1 cellular context compared by ENCODE assay signal in the genomic region with DNA sequence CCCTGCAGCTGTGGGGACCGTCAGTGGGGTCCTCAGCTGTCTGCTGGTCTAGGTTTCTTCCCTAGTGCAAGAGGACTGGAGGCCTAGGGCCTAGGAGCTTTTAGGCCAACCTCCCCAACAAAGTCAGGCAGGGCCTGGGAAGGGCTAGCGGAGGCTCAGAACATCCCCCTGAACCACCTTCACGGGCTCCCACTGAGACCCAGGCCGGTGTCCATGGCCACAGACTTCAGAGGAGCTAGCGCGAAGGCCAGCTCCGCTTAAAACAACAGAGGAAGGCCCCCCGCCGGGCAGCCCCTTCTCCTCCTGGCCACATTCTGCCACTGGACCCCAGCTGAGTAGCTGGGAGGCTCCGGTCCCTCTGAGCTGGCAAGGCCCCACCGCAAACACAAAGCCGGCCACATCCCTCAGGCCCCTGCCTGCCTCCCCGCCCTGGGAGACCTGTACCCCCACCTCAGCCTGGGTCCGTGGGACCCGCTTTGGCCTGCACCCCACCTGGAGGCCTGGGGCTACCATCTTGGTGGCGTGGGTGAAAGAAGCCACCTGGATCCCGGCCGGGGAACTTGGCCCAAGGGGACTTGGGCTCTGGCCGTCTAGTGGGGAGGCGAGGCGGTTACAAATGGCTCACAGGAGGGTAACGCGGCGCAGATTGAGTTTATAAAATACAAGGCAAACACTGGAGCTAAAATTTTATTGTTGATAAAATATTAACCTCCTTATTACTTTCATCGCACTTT.
A peak's percentile ranks its signal among the peaks of the same experiment; 100 is the strongest.
TF ChIP-seq lines count a peak whose summit lies in the region.

No MANE protein-coding gene starts in this region.

TF ChIP-seq in H1, 55 proteins besides CTCF, POLR2A, EP300 and RAD21:
- TF ChIP-seq CEBPB (IDR thresholded peaks at IDR 0.05; ENCODE audit: low read depth, low read length) (no peak), EZH2 (IDR thresholded peaks at IDR 0.05; ENCODE audit: low read depth, low read length, severe bottlenecking) (peak; percentile 65), RNF2 (IDR thresholded peaks at IDR 0.05; ENCODE audit: borderline replicate concordance, low read depth, low read length, missing control alignments, poor library complexity, severe bottlenecking) (peak; percentile 65)
TF ChIP-seq in H1: peak in this region for 2.
